ENCODE assay signal across 2 cellular contexts in the genomic region with DNA sequence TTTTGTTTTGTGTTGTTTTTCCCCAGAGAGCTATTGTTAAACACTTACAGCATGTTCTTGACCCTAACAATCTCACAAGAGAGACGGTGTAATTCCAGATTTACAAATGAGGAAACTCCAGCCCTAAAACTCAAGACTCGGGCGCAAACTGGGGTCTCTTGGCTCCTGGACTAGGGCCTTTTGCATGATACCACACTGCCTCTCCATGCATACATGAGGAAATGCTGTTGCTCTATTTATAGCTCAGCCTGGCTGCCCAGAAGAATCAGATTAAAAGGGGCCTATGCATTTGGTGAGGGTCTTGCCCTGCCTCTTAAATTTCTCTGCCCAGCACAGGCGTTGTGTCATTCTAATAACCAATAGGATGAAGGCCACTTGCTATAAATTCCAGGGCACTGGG.
TF ChIP-seq lines count a peak whose summit lies in the region.

No MANE protein-coding gene starts in this region.

TF ChIP-seq in HCT116, 20 proteins besides CTCF, POLR2A, EP300 and RAD21:
- TF ChIP-seq, protein P1, sequence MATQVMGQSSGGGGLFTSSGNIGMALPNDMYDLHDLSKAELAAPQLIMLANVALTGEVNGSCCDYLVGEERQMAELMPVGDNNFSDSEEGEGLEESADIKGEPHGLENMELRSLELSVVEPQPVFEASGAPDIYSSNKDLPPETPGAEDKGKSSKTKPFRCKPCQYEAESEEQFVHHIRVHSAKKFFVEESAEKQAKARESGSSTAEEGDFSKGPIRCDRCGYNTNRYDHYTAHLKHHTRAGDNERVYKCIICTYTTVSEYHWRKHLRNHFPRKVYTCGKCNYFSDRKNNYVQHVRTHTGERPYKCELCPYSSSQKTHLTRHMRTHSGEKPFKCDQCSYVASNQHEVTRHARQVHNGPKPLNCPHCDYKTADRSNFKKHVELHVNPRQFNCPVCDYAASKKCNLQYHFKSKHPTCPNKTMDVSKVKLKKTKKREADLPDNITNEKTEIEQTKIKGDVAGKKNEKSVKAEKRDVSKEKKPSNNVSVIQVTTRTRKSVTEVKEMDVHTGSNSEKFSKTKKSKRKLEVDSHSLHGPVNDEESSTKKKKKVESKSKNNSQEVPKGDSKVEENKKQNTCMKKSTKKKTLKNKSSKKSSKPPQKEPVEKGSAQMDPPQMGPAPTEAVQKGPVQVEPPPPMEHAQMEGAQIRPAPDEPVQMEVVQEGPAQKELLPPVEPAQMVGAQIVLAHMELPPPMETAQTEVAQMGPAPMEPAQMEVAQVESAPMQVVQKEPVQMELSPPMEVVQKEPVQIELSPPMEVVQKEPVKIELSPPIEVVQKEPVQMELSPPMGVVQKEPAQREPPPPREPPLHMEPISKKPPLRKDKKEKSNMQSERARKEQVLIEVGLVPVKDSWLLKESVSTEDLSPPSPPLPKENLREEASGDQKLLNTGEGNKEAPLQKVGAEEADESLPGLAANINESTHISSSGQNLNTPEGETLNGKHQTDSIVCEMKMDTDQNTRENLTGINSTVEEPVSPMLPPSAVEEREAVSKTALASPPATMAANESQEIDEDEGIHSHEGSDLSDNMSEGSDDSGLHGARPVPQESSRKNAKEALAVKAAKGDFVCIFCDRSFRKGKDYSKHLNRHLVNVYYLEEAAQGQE (IDR thresholded peaks at IDR 0.05; ENCODE audit: low read depth), result no peak
- TF ChIP-seq ELF1 (IDR thresholded peaks at IDR 0.05; ENCODE audit: borderline replicate concordance, low read depth), result no peak
- no peak for TF ChIP-seq SP1 (IDR thresholded peaks at IDR 0.05; ENCODE audit: low read depth)
- no peak for TF ChIP-seq SRF (IDR thresholded peaks at IDR 0.05; ENCODE audit: low read depth)
- TF ChIP-seq JUND (IDR thresholded peaks at IDR 0.05), result no peak
- TF ChIP-seq, protein P2, sequence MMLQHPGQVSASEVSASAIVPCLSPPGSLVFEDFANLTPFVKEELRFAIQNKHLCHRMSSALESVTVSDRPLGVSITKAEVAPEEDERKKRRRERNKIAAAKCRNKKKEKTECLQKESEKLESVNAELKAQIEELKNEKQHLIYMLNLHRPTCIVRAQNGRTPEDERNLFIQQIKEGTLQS (IDR thresholded peaks at IDR 0.05), result no peak
- TF ChIP-seq CBX3 (IDR thresholded peaks at IDR 0.05; ENCODE audit: low read depth), result no peak
- no peak for TF ChIP-seq ZNF274 (IDR thresholded peaks at IDR 0.05; ENCODE audit: low read depth, low read length)
- TF ChIP-seq POLR2AphosphoS5 (IDR thresholded peaks at IDR 0.05; ENCODE audit: low read depth, low read length), result no peak

TF ChIP-seq in WTC11, 78 proteins besides CTCF, POLR2A, EP300 and RAD21:
- TF ChIP-seq, protein P3, sequence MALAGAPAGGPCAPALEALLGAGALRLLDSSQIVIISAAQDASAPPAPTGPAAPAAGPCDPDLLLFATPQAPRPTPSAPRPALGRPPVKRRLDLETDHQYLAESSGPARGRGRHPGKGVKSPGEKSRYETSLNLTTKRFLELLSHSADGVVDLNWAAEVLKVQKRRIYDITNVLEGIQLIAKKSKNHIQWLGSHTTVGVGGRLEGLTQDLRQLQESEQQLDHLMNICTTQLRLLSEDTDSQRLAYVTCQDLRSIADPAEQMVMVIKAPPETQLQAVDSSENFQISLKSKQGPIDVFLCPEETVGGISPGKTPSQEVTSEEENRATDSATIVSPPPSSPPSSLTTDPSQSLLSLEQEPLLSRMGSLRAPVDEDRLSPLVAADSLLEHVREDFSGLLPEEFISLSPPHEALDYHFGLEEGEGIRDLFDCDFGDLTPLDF (CRISPR knock-in tag; IDR thresholded peaks at IDR 0.05), result no peak
- TF ChIP-seq, protein P4, sequence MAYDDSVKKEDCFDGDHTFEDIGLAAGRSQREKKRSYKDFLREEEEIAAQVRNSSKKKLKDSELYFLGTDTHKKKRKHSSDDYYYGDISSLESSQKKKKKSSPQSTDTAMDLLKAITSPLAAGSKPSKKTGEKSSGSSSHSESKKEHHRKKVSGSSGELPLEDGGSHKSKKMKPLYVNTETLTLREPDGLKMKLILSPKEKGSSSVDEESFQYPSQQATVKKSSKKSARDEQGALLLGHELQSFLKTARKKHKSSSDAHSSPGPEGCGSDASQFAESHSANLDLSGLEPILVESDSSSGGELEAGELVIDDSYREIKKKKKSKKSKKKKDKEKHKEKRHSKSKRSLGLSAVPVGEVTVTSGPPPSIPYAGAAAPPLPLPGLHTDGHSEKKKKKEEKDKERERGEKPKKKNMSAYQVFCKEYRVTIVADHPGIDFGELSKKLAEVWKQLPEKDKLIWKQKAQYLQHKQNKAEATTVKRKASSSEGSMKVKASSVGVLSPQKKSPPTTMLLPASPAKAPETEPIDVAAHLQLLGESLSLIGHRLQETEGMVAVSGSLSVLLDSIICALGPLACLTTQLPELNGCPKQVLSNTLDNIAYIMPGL (CRISPR knock-in tag; IDR thresholded peaks at IDR 0.05), result no peak
- TF ChIP-seq, protein P5, sequence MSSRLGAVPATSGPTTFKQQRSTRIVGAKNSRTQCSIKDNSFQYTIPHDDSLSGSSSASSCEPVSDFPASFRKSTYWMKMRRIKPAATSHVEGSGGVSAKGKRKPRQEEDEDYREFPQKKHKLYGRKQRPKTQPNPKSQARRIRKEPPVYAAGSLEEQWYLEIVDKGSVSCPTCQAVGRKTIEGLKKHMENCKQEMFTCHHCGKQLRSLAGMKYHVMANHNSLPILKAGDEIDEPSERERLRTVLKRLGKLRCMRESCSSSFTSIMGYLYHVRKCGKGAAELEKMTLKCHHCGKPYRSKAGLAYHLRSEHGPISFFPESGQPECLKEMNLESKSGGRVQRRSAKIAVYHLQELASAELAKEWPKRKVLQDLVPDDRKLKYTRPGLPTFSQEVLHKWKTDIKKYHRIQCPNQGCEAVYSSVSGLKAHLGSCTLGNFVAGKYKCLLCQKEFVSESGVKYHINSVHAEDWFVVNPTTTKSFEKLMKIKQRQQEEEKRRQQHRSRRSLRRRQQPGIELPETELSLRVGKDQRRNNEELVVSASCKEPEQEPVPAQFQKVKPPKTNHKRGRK (CRISPR knock-in tag; IDR thresholded peaks at IDR 0.05; ENCODE audit: borderline replicate concordance), result no peak
- TF ChIP-seq, protein P6, sequence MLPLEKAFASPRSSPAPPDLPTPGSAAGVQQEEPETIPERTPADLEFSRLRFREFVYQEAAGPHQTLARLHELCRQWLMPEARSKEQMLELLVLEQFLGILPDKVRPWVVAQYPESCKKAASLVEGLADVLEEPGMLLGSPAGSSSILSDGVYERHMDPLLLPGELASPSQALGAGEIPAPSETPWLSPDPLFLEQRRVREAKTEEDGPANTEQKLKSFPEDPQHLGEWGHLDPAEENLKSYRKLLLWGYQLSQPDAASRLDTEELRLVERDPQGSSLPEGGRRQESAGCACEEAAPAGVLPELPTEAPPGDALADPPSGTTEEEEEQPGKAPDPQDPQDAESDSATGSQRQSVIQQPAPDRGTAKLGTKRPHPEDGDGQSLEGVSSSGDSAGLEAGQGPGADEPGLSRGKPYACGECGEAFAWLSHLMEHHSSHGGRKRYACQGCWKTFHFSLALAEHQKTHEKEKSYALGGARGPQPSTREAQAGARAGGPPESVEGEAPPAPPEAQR (CRISPR knock-in tag; IDR thresholded peaks at IDR 0.05), result no peak
- TF ChIP-seq FOXJ3 (CRISPR knock-in tag; IDR thresholded peaks at IDR 0.05; ENCODE audit: borderline replicate concordance) (no peak), ZNF121 (CRISPR knock-in tag; IDR thresholded peaks at IDR 0.05) (no peak), KAT7 (CRISPR knock-in tag; IDR thresholded peaks at IDR 0.05; ENCODE audit: borderline replicate concordance) (no peak)
- TF ChIP-seq, protein P7, sequence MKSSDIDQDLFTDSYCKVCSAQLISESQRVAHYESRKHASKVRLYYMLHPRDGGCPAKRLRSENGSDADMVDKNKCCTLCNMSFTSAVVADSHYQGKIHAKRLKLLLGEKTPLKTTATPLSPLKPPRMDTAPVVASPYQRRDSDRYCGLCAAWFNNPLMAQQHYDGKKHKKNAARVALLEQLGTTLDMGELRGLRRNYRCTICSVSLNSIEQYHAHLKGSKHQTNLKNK (CRISPR knock-in tag; IDR thresholded peaks at IDR 0.05), result no peak
- TF ChIP-seq, protein P8, sequence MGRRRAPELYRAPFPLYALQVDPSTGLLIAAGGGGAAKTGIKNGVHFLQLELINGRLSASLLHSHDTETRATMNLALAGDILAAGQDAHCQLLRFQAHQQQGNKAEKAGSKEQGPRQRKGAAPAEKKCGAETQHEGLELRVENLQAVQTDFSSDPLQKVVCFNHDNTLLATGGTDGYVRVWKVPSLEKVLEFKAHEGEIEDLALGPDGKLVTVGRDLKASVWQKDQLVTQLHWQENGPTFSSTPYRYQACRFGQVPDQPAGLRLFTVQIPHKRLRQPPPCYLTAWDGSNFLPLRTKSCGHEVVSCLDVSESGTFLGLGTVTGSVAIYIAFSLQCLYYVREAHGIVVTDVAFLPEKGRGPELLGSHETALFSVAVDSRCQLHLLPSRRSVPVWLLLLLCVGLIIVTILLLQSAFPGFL (CRISPR knock-in tag; IDR thresholded peaks at IDR 0.05; ENCODE audit: borderline replicate concordance), result no peak
